Comparison of ENCODE assay signal across 12 cellular contexts in the genomic region with DNA sequence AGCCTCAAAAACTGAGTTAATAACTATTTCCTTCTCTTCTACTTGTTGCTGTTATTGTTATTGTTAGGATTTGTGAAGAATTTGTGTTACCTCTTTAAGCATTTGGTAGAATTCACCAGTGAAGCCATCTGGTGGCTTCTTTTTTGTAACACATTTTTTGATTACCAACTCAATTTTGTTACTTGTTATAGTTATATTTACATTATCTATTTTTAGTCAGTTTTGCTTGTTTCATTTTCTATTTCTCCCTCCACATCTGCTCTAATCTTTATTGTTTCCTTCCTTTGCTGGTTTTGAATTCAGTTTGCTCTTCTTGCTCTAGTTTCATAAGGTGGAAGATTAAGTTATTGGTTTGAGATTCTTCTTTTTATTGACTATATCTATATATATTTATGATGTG. TPM values are rescaled to one million over a fixed set of nuclear protein-coding genes. Genes with fewer than 3 reads are reported as not detected.
DNase-seq lines count a peak whose midpoint lies in the region; ATAC-seq, FAIRE-seq and TF ChIP-seq lines count a peak whose summit lies in the region.
"Had no signal": no experiment of that assay in that cellular context is flagged by ENCODE, and none has a peak within 500 bp of the region (broad histone marks: within the 10 kb centered on the region; RNA-seq: fewer than 3 reads in every experiment).

No MANE protein-coding gene starts in this region.

- H3K79me2 ChIP-seq in OCI-LY3 (ENCODE audit: low read length), result no peaks in the 10 kb centered on the region
- H3K79me2 ChIP-seq in endothelial cell of umbilical vein (ENCODE audit: control insufficient read depth, insufficient read depth, low read length), result no peaks in the 10 kb centered on the region

- no peaks in the 10 kb centered on the region for H3K27me3 ChIP-seq in OCI-LY3 (ENCODE audit: low read depth, low read length)
- no peaks in the 10 kb centered on the region for H3K27me3 ChIP-seq in endothelial cell of umbilical vein (ENCODE audit: control insufficient read depth in 2 of 2, insufficient read depth in 2 of 2, low read length in 2 of 2)
- H3K27me3 ChIP-seq: dorsolateral prefrontal cortex, heart left ventricle had no signal

- H3K9me1 ChIP-seq in endothelial cell of umbilical vein (replicated peaks; ENCODE audit: control insufficient read depth, extremely low read depth, insufficient read depth, low read length), result no peaks in the 10 kb centered on the region

- H3K9ac ChIP-seq in OCI-LY3 (ENCODE audit: low read length) (no peak overlapping the region), endothelial cell of umbilical vein (replicated peaks; ENCODE audit: extremely low read depth, insufficient read depth, low read length) (no peak overlapping the region)

- H4K20me1 ChIP-seq in OCI-LY3 (ENCODE audit: insufficient read depth, low read length) (no peaks in the 10 kb centered on the region), endothelial cell of umbilical vein (replicated peaks; ENCODE audit: control insufficient read depth, extremely low read depth, insufficient read depth, low read length) (no peaks in the 10 kb centered on the region)

- H3K36me3 ChIP-seq in OCI-LY3 (replicated peaks; ENCODE audit: low read depth, low read length) (no peaks in the 10 kb centered on the region), endothelial cell of umbilical vein (ENCODE audit: control insufficient read depth in 2 of 2, extremely low read depth in 1 of 2, insufficient read depth in 2 of 2, low read length in 2 of 2) (no peaks in the 10 kb centered on the region)
- H3K36me3 ChIP-seq: heart left ventricle had no signal

- H3K27ac ChIP-seq in OCI-LY3 (ENCODE audit: low read length) (no peak overlapping the region), endothelial cell of umbilical vein (ENCODE audit: insufficient read depth, low read depth, low read length) (no peak overlapping the region)
- H3K27ac ChIP-seq: dorsolateral prefrontal cortex had no signal

- POLR2A ChIA-PET in endothelial cell of umbilical vein (lab: Charles Lee), result no interaction called here

- DNase-seq in endothelial cell of umbilical vein (ENCODE audit: low read depth, low spot score) (peak; percentile 8), T-helper 9 cell (no peak), Right ventricle myocardium inferior (ENCODE audit: missing footprints) (no peak), NCI-H1092 treated with DMSO at 0.1 percent for 48 hours (lab: John Stamatoyannopoulos, UW) (no peak), NCI-H446 (lab: John Stamatoyannopoulos, UW) (no peak)
- DNase-seq: dorsolateral prefrontal cortex; heart left ventricle; NCI-H1092; NK-92 treated with Interleukin-12 subunit alpha and Interleukin-12 subunit beta, amount 100 ng/mL, for 24 hours had no signal

- H3K4me2 ChIP-seq in OCI-LY3 (ENCODE audit: low read length) (peak overlapping the region; percentile 53), endothelial cell of umbilical vein (ENCODE audit: insufficient read depth, low read length) (no peak overlapping the region)

- peaks cover 17% of the 10 kb centered on the region for H3K4me1 ChIP-seq in OCI-LY3 (ENCODE audit: low read length)
- H3K4me1 ChIP-seq in endothelial cell of umbilical vein (ENCODE audit: control insufficient read depth, extremely low read depth, insufficient read depth, low read length), result no peaks in the 10 kb centered on the region

- ATAC-seq in GM21786 (IDR thresholded peaks at IDR 0.05; ENCODE audit: unreplicated experiment) (peak; percentile 33), Right ventricle myocardium inferior (no peak)
- ATAC-seq: heart left ventricle had no signal

- no TSS peak for BruUV-seq in endothelial cell of umbilical vein (replicated peaks; lab: Mats Ljungman, UMichigan)

- 0 out of 2 replicates have a peak overlapping the region, but pooled peaks have one; percentile 62 for H2AFZ ChIP-seq in OCI-LY3 (ENCODE audit: low read depth, low read length)
- H2AFZ ChIP-seq in endothelial cell of umbilical vein (ENCODE audit: low read depth, low read length), result no peak overlapping the region

- CTCF ChIA-PET in endothelial cell of umbilical vein (lab: Charles Lee), result interaction anchor here (0.8 kb wide), 1 partner anchor 186 kb away, joined by 6 read pairs; no protein-coding TSS in a partner anchor

- TF ChIP-seq CTCF in GM12873 (IDR thresholded peaks at IDR 0.05; ENCODE audit: insufficient read depth, low read depth, low read length, missing control alignments) (peak; percentile 8), OCI-LY3 (IDR thresholded peaks at IDR 0.05; ENCODE audit: low read depth, low read length) (peak; percentile 19; the same call in 1 of the 2 replicates), endothelial cell of umbilical vein (IDR thresholded peaks at IDR 0.05; ENCODE audit: extremely low read depth in 1 of 2, insufficient read depth in 1 of 2, low read depth in 1 of 2, low read length in 2 of 2) (no peak)

- FAIRE-seq in endothelial cell of umbilical vein (lab: Jason Lieb, UNC), result no peak

- intact Hi-C loops in endothelial cell of umbilical vein (cut with micrococcal nuclease), result no loop called here
- intact Hi-C loops in Right ventricle myocardium inferior (cut with DNase I), result no loop called here

- H3K4me3 ChIP-seq in OCI-LY3 (ENCODE audit: low read length), result peak overlapping the region; percentile 7
- H3K4me3 ChIP-seq in endothelial cell of umbilical vein (replicated peaks in 1 of 3; ENCODE audit: insufficient read depth in 1 of 3, low read depth in 1 of 3, low read length in 3 of 3), result no peak overlapping the region
- H3K4me3 ChIP-seq: dorsolateral prefrontal cortex, heart left ventricle had no signal

- H3K9me3 ChIP-seq in OCI-LY3 (ENCODE audit: insufficient read depth, low read length) (no peaks in the 10 kb centered on the region), endothelial cell of umbilical vein (replicated peaks; ENCODE audit: control insufficient read depth, insufficient read depth, low read length) (no peaks in the 10 kb centered on the region)
- H3K9me3 ChIP-seq: heart left ventricle had no signal

- TF ChIP-seq POLR2A in endothelial cell of umbilical vein (IDR thresholded peaks at IDR 0.05; ENCODE audit: low read depth, low read length), result no peak

- dilution Hi-C loops in endothelial cell of umbilical vein (cut with MboI; ENCODE audit: extremely low pct_ligation_motif_present, low sequenced_read_pairs), result no loop called here

TF ChIP-seq in endothelial cell of umbilical vein, 7 proteins besides CTCF, POLR2A, EP300 and RAD21:
- TF ChIP-seq JUN (IDR thresholded peaks at IDR 0.05; ENCODE audit: borderline replicate concordance, insufficient read depth, insufficient read length, low read depth) (no peak), FOS (IDR thresholded peaks at IDR 0.05; ENCODE audit: borderline replicate concordance, insufficient read depth, low read length) (no peak), MYC (IDR thresholded peaks at IDR 0.05; ENCODE audit: low read depth, low read length) (no peak), GATA2 (IDR thresholded peaks at IDR 0.05; ENCODE audit: insufficient read depth, insufficient read length, low read depth, low read length) (no peak), EZH2 (IDR thresholded peaks at IDR 0.05; ENCODE audit: borderline replicate concordance, low read depth, low read length, severe bottlenecking) (no peak), POLR2AphosphoS5 (IDR thresholded peaks at IDR 0.05; ENCODE audit: insufficient read depth, low read depth, low read length) (no peak), MAX (IDR thresholded peaks at IDR 0.05; ENCODE audit: insufficient read depth, insufficient read length) (no peak)

RNA-seq across cellular contexts. Expression of gene SLC9C1, which starts 3.7 kb away (rescaled TPM):
- total RNA-seq in endothelial cell of umbilical vein, result 0.09 TPM in 1 of 2 replicates, not detected in the other
- not detected in 2 replicates for polyA plus RNA-seq in endothelial cell of umbilical vein
- 0.01 TPM in 1 of 2 replicates, not detected in the other for polyA plus RNA-seq in endothelial cell of umbilical vein (2011; cell fraction: cytosol; rRNA removed)
- polyA plus RNA-seq in endothelial cell of umbilical vein (2011; cell fraction: nucleus; rRNA removed), result 0.08 and 0.36 TPM in 2 replicates
- not detected in 2 replicates for polyA plus RNA-seq in endothelial cell of umbilical vein (2012)
- polyA minus RNA-seq in endothelial cell of umbilical vein, result 0.32 and 0.63 TPM in 2 replicates
- not detected for polyA minus RNA-seq in endothelial cell of umbilical vein (2011; cell fraction: cytosol; rRNA and poly(A)+ RNA removed)
- polyA minus RNA-seq in endothelial cell of umbilical vein (2011; cell fraction: nucleus; rRNA and poly(A)+ RNA removed), result 0.29 and 0.48 TPM in 2 replicates
- 0.95 TPM for total RNA-seq in Right ventricle myocardium inferior

RNA-seq across cellular contexts. Expression of gene CD200, which starts 35.2 kb away (rescaled TPM):
- total RNA-seq in endothelial cell of umbilical vein, result 7.2 and 8.2 TPM in 2 replicates
- 6.9 and 8.1 TPM in 2 replicates for polyA plus RNA-seq in endothelial cell of umbilical vein
- 6.7 and 7.6 TPM in 2 replicates for polyA plus RNA-seq in endothelial cell of umbilical vein (2011; cell fraction: cytosol; rRNA removed)
- 9.5 and 9.8 TPM in 2 replicates for polyA plus RNA-seq in endothelial cell of umbilical vein (2011; cell fraction: nucleus; rRNA removed)
- 4.0 and 6.1 TPM in 2 replicates for polyA plus RNA-seq in endothelial cell of umbilical vein (2012)
- polyA minus RNA-seq in endothelial cell of umbilical vein, result 8.7 and 10.5 TPM in 2 replicates
- not detected for polyA minus RNA-seq in endothelial cell of umbilical vein (2011; cell fraction: cytosol; rRNA and poly(A)+ RNA removed)
- polyA minus RNA-seq in endothelial cell of umbilical vein (2011; cell fraction: nucleus; rRNA and poly(A)+ RNA removed), result 6.1 and 7.2 TPM in 2 replicates
- total RNA-seq in Right ventricle myocardium inferior, result 0.92 TPM

Comparison
In these comparisons a context has a peak if more than half of its experiments do, and no peak if none do; other contexts are left out.
1. CTCF ChIP-seq: peak in GM12873 (single experiment) and OCI-LY3 (single experiment); none in endothelial cell of umbilical vein (0 of 2).